In the genomic region with DNA sequence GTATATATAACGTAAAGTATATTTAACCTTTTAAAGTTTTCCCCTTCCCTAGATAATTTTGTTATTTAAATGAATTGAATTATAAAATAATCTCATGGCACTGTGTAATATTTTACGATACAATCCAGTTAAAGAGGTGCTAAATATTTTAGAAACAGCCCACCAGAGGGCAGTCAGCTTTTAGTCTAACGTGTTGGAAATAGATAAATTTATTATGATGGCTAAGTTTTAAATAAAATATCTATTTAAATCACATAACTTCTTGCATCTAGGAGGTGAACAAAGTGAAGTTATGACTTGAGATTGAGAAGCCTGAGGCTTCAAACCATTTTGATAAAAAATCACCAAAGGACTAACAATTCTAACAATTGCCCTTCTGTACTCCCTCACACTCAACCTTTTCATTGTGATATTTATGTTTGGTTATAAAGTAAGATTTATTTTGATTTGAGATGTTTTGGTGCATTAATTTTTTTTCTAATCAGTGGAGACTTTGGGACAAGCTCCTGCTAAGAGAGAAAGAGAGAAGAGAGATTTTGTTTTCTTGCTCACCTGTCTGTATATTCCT, we compare ENCODE assay signal across 8 cellular contexts.
DNase-seq lines count a peak whose midpoint lies in the region; ATAC-seq lines count a peak whose summit lies in the region.

No MANE protein-coding gene starts in this region.

- H3K4me3 Mint-ChIP-seq in stimulated activated memory B cell treated with anti-CD40 and anti-IgM and Interleukin-4, amounts not matched to agents 10 μg/mL and 1 μg/mL and 100 μg/mL, for 72 hours: no peak overlapping the region

- H3K27ac Mint-ChIP-seq in stimulated activated memory B cell treated with anti-CD40 and anti-IgM and Interleukin-4, amounts not matched to agents 10 μg/mL and 1 μg/mL and 100 μg/mL, for 72 hours: no peak overlapping the region

- DNase-seq in CMK (ENCODE audit: low read depth): peak; percentile 3
- peak; percentile 54 for DNase-seq in H4 (ENCODE audit: low spot score)
- peak; percentile 67 for DNase-seq in NCI-H748 treated with DMSO at 0.1 percent for 48 hours (lab: John Stamatoyannopoulos, UW)
- peak; percentile 20 for DNase-seq in central memory CD4-positive, alpha-beta T cell
- DNase-seq in myocyte (ENCODE audit: low read depth): peak; percentile 62
- DNase-seq in HPDE6-E6E7 (ENCODE audit: extremely low spot score): no peak

- no peaks in the 10 kb centered on the region for H3K36me3 Mint-ChIP-seq in stimulated activated memory B cell treated with anti-CD40 and anti-IgM and Interleukin-4, amounts not matched to agents 10 μg/mL and 1 μg/mL and 100 μg/mL, for 72 hours

- ATAC-seq in GM21825 (IDR thresholded peaks at IDR 0.05; ENCODE audit: unreplicated experiment): no peak
- no peak for ATAC-seq in stimulated activated memory B cell treated with anti-CD40 and anti-IgM and Interleukin-4, amounts not matched to agents 10 μg/mL and 1 μg/mL and 100 μg/mL, for 72 hours

- H3K9me3 Mint-ChIP-seq in stimulated activated memory B cell treated with anti-CD40 and anti-IgM and Interleukin-4, amounts not matched to agents 10 μg/mL and 1 μg/mL and 100 μg/mL, for 72 hours: no peaks in the 10 kb centered on the region

- peaks cover under 1% of the 10 kb centered on the region for H3K4me1 Mint-ChIP-seq in stimulated activated memory B cell treated with anti-CD40 and anti-IgM and Interleukin-4, amounts not matched to agents 10 μg/mL and 1 μg/mL and 100 μg/mL, for 72 hours

- H3K27me3 Mint-ChIP-seq in stimulated activated memory B cell treated with anti-CD40 and anti-IgM and Interleukin-4, amounts not matched to agents 10 μg/mL and 1 μg/mL and 100 μg/mL, for 72 hours: peaks cover 16% of the 10 kb centered on the region
